ENCODE assay signal across 1 cellular context in genomic region chr12:51917746-51918453, GRCh38.
A peak's percentile ranks its signal among the peaks of the same experiment; 100 is the strongest.
TF ChIP-seq lines count a peak whose summit lies in the region.

No MANE protein-coding gene starts in this region.

TF ChIP-seq in K562, 482 proteins besides CTCF, POLR2A, EP300 and RAD21 (continued from another document and continues in another):
- no peak for TF ChIP-seq SFPQ (IDR thresholded peaks at IDR 0.05; ENCODE audit: low read depth, low read length)
- no peak for TF ChIP-seq HMG20B (CRISPR knock-in tag; IDR thresholded peaks at IDR 0.05)
- peak in 1 of 2 experiments; percentile 91; a peak in 2 of 4 replicates for TF ChIP-seq ZMIZ1 (IDR thresholded peaks at IDR 0.05; ENCODE audit: low read depth in 2 of 2, low read length in 2 of 2)
- TF ChIP-seq SMARCE1 (IDR thresholded peaks at IDR 0.05): peak; percentile 69
- no peak for TF ChIP-seq STAT6 (CRISPR knock-in tag; IDR thresholded peaks at IDR 0.05)
- peak; percentile 91 for TF ChIP-seq POLR2AphosphoS5 (IDR thresholded peaks at IDR 0.05; ENCODE audit: control insufficient read depth, insufficient read depth, low read depth, low read length)
- no peak for TF ChIP-seq ZNF324 (CRISPR knock-in tag; IDR thresholded peaks at IDR 0.05)
- no peak for TF ChIP-seq ZNF282 (CRISPR knock-in tag; IDR thresholded peaks at IDR 0.05)
- TF ChIP-seq ARID1B (IDR thresholded peaks at IDR 0.05): peak; percentile 95
- TF ChIP-seq COPS2 (conservative IDR thresholded peaks at IDR 0.05): no peak
- TF ChIP-seq RBFOX2 (IDR thresholded peaks at IDR 0.05; ENCODE audit: low read depth, low read length): no peak
- no peak for TF ChIP-seq ADNP (tag; IDR thresholded peaks at IDR 0.05)
- no peak for TF ChIP-seq E4F1 (CRISPR knock-in tag; IDR thresholded peaks at IDR 0.05; ENCODE audit: borderline replicate concordance)
- peak; percentile 58; the same call in 1 of the 2 replicates for TF ChIP-seq ZNF395 (CRISPR knock-in tag; IDR thresholded peaks at IDR 0.05)
- no peak for TF ChIP-seq EZH2 (IDR thresholded peaks at IDR 0.05; ENCODE audit: borderline replicate concordance, low read depth, low read length)
- TF ChIP-seq ZNF76 (CRISPR knock-in tag; IDR thresholded peaks at IDR 0.05; ENCODE audit: borderline replicate concordance): no peak
- no peak for TF ChIP-seq RFX7 (CRISPR knock-in tag; IDR thresholded peaks at IDR 0.05)
- TF ChIP-seq MIER1 (IDR thresholded peaks at IDR 0.05; ENCODE audit: low read depth): no peak
- TF ChIP-seq ZNF830 (CRISPR knock-in tag; IDR thresholded peaks at IDR 0.05): no peak
- no peak for TF ChIP-seq ZC3H8 (IDR thresholded peaks at IDR 0.05)
- peak; percentile 85 for TF ChIP-seq MTA2 (IDR thresholded peaks at IDR 0.05; ENCODE audit: low read depth)
- TF ChIP-seq NR2C2 (CRISPR knock-in tag; IDR thresholded peaks at IDR 0.05): no peak
- TF ChIP-seq NR2C2 (tag; IDR thresholded peaks at IDR 0.05): no peak
- TF ChIP-seq TSHZ1 (CRISPR knock-in tag; IDR thresholded peaks at IDR 0.05): no peak
- TF ChIP-seq CBX8 (IDR thresholded peaks at IDR 0.05; ENCODE audit: borderline replicate concordance, extremely low read depth, low read depth, low read length, poor library complexity, severe bottlenecking): no peak
- TF ChIP-seq CHCHD3 (CRISPR knock-in tag; IDR thresholded peaks at IDR 0.05): no peak
- TF ChIP-seq ZNF696 (CRISPR knock-in tag; conservative IDR thresholded peaks at IDR 0.05): no peak
- TF ChIP-seq KDM5B (IDR thresholded peaks at IDR 0.05; ENCODE audit: insufficient replicate concordance, low read depth, low read length): no peak
- no peak for TF ChIP-seq ILK (tag; IDR thresholded peaks at IDR 0.05; ENCODE audit: borderline replicate concordance, low read depth)
- TF ChIP-seq ZFP36 (IDR thresholded peaks at IDR 0.05; ENCODE audit: low read depth, low read length, partially characterized antibody): no peak
- no peak for TF ChIP-seq SETDB1 (IDR thresholded peaks at IDR 0.05; ENCODE audit: low read length)
- TF ChIP-seq BACH1 (tag; IDR thresholded peaks at IDR 0.05): no peak
- TF ChIP-seq ZNF253 (CRISPR knock-in tag; conservative IDR thresholded peaks at IDR 0.05): no peak
- TF ChIP-seq STAT5A (IDR thresholded peaks at IDR 0.05; ENCODE audit: borderline replicate concordance, low read length): peak; percentile 81
- TF ChIP-seq ZKSCAN3 (CRISPR knock-in tag; IDR thresholded peaks at IDR 0.05): no peak
- no peak for TF ChIP-seq ELF4 (CRISPR knock-in tag; IDR thresholded peaks at IDR 0.05)
- no peak for TF ChIP-seq NFE2 (IDR thresholded peaks at IDR 0.05; ENCODE audit: low read depth)
- no peak for TF ChIP-seq PYGO2 (tag; IDR thresholded peaks at IDR 0.05)
- no peak for TF ChIP-seq U2AF2 (optimal IDR thresholded peaks at IDR 0.05; ENCODE audit: low read depth, low read length)
- no peak for TF ChIP-seq ZBTB1 (CRISPR knock-in tag; IDR thresholded peaks at IDR 0.05; ENCODE audit: borderline replicate concordance, low read depth)
- no peak for TF ChIP-seq HCFC1 (IDR thresholded peaks at IDR 0.05; ENCODE audit: low read depth, low read length)
- TF ChIP-seq MAFF (IDR thresholded peaks at IDR 0.05; ENCODE audit: low read length): no peak
- no peak for TF ChIP-seq NR1H2 (CRISPR knock-in tag; IDR thresholded peaks at IDR 0.05)
- TF ChIP-seq HINFP (tag; conservative IDR thresholded peaks at IDR 0.05; ENCODE audit: low read depth): no peak
- TF ChIP-seq ZNF174 (CRISPR knock-in tag; IDR thresholded peaks at IDR 0.05): no peak
- no peak for TF ChIP-seq SAFB2 (IDR thresholded peaks at IDR 0.05; ENCODE audit: borderline replicate concordance, low read depth, low read length, severe bottlenecking)
- TF ChIP-seq ID3 (CRISPR knock-in tag; IDR thresholded peaks at IDR 0.05): no peak
- 0 out of 2 replicates have a peak, but pooled peaks have one; percentile 40 for TF ChIP-seq ID3 (tag; IDR thresholded peaks at IDR 0.05)
- no peak for TF ChIP-seq ZKSCAN8 (CRISPR knock-in tag; IDR thresholded peaks at IDR 0.05)
- no peak for TF ChIP-seq HDAC3 (IDR thresholded peaks at IDR 0.05; ENCODE audit: borderline replicate concordance, partially characterized antibody)
- no peak for TF ChIP-seq DDX20 (tag; IDR thresholded peaks at IDR 0.05; ENCODE audit: low read depth)
- no peak for TF ChIP-seq YY1 (IDR thresholded peaks at IDR 0.05; ENCODE audit: borderline replicate concordance in 1 of 3, control insufficient read depth in 1 of 3, extremely low read depth in 1 of 3, insufficient read depth in 3 of 3, insufficient read length in 1 of 3, insufficient replicate concordance in 2 of 3, low read depth in 1 of 3, low read length in 2 of 3)
- no peak for TF ChIP-seq TAF1 (IDR thresholded peaks at IDR 0.05; ENCODE audit: control insufficient read depth, extremely low read depth, insufficient read depth, low read length, severe bottlenecking)
- TF ChIP-seq ZNF431 (CRISPR knock-in tag; IDR thresholded peaks at IDR 0.05): no peak
